In the genomic region with DNA sequence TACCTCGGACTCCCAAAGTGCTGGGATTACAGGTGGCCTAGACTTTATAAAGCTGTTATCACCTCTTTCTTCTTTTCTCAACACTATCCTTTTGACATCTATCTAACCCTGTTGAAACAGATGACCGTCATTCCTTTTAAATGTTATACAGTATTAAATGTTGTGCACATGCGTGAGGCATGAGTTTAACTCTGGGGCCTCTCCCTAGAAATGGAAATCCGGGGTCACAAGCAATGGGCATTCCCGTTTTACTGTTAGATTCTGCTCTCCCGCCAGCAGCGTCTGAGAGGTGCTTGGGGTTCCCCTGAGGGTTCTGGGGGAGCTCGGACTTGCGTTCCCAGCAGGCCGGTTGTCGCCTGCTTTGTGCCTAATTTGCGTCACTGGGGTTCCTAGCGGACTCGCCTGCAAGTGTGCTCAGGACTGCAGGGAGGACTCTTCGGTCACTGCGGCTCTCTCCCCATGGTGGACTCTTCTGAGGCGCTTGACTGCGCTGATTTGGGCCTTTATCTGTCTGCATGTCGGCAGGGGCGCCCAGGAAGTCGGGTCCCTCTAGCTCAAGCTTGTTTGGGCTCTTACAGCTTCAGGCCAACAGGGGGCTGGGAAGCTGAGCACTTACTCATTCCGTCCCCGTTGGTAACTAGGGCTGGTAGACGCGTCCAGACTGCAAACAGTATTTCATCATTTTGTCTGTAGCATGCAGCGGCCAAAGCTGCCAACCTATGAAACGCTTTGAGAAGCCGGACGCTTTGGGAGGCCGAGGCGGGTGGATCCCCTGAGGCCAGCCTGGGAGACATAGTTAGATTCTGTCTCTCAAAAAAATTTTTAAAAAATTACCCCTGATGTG, we compare ENCODE assay signal across 8 cellular contexts. TPM values are rescaled to one million over a fixed set of nuclear protein-coding genes. Genes with fewer than 3 reads are reported as not detected.
DNase-seq lines count a peak whose midpoint lies in the region; ATAC-seq and FAIRE-seq lines count a peak whose summit lies in the region.

No MANE protein-coding gene starts in this region.

- intact Hi-C loops in sciatic nerve (cut with DNase I) = no loop called here

- no peak for FAIRE-seq in RCC 7860 (lab: Jason Lieb, UNC)

- ATAC-seq in GM21390 (IDR thresholded peaks at IDR 0.05; ENCODE audit: unreplicated experiment) (peak; percentile 49), sciatic nerve (peak; percentile 69)

- peak; percentile 59 for DNase-seq in DMS53 treated with DMSO at 0.1 percent for 48 hours (lab: John Stamatoyannopoulos, UW; ENCODE audit: unreplicated experiment)
- peak; percentile 86 for DNase-seq in HuH-7 (ENCODE audit: low spot score)
- peak; percentile 60 for DNase-seq in T-helper 22 cell (ENCODE audit: low read depth)
- DNase-seq in astrocyte of the hippocampus (ENCODE audit: low read depth, low spot score) = peak; percentile 89
- DNase-seq in hippocampal formation (lab: John Stamatoyannopoulos, UW) = peak; percentile 38 to 39
- peak; percentile 73 for DNase-seq in sciatic nerve (ENCODE audit: low spot score)
- no peak for DNase-seq in RCC 7860 (ENCODE audit: low spot score)

RNA-seq across cellular contexts. Expression of a gene that starts 1.2 kb away (rescaled TPM):
- 223 TPM for total RNA-seq in sciatic nerve

RNA-seq across cellular contexts. Expression of a gene that starts 31.6 kb away (rescaled TPM):
- 35.0 TPM for total RNA-seq in sciatic nerve
